In genomic region chr6:133809406-133809805, GRCh38 we compare ENCODE assay signal across 20 cellular contexts.
"Had no signal": no experiment of that assay in that cellular context is flagged by ENCODE, and none has a peak within 500 bp of the region (broad histone marks: within the 10 kb centered on the region; RNA-seq: fewer than 3 reads in every experiment).

No MANE protein-coding gene starts in this region.

- H3K27ac Mint-ChIP-seq: activated naive CD4-positive, alpha-beta T cell treated with anti-CD3 and anti-CD28 coated beads, Interleukin-2, amount 10 ng/mL, durations not matched to agents 7 days and 5 days; progenitor cell of endocrine pancreas had no signal

- H3K27me3 Mint-ChIP-seq: activated naive CD4-positive, alpha-beta T cell treated with anti-CD3 and anti-CD28 coated beads, Interleukin-2, amount 10 ng/mL, durations not matched to agents 7 days and 5 days; progenitor cell of endocrine pancreas had no signal

- DNase-seq: activated CD4-positive, alpha-beta T cell treated with anti-CD3 and anti-CD28 coated beads, Interleukin-2, amount 50 U/mL, for 48 hours; activated naive CD4-positive, alpha-beta T cell treated with anti-CD3 and anti-CD28 coated beads, Interleukin-2, amount 10 ng/mL, durations not matched to agents 7 days and 5 days; activated T-cell treated with anti-CD3 and anti-CD28 coated beads, Interleukin-2, amount 50 U/mL, for 1 hour; colonic mucosa; gastrocnemius medialis; islet precursor cell; left lung; mesendoderm; right cardiac atrium; small intestine; stimulated activated CD4-positive, alpha-beta T cell treated with anti-CD3 and anti-CD28 coated beads, Interleukin-4, amount 100 ng/mL, for 4 hours; stimulated activated CD8-positive, alpha-beta memory T cell treated with anti-CD3 and anti-CD28 coated beads, Interleukin-4, amount 100 ng/mL, for 48 hours; stimulated activated naive CD4-positive, alpha-beta T cell treated with Interleukin-2 at 50 U/mL for 16 hours; transverse colon; WERI-Rb-1 had no signal

- H3K27ac ChIP-seq: colonic mucosa, esophagus muscularis mucosa, gastrocnemius medialis, left lung, transverse colon, WERI-Rb-1 had no signal

- H3K9me3 Mint-ChIP-seq: activated naive CD4-positive, alpha-beta T cell treated with anti-CD3 and anti-CD28 coated beads, Interleukin-2, amount 10 ng/mL, durations not matched to agents 7 days and 5 days had no signal

- H3K36me3 ChIP-seq: ascending aorta, colonic mucosa, esophagus muscularis mucosa, gastrocnemius medialis, left lung, transverse colon, WERI-Rb-1 had no signal

- H3K4me3 Mint-ChIP-seq: activated naive CD4-positive, alpha-beta T cell treated with anti-CD3 and anti-CD28 coated beads, Interleukin-2, amount 10 ng/mL, durations not matched to agents 7 days and 5 days; nephron had no signal

- H3K36me3 Mint-ChIP-seq: activated naive CD4-positive, alpha-beta T cell treated with anti-CD3 and anti-CD28 coated beads, Interleukin-2, amount 10 ng/mL, durations not matched to agents 7 days and 5 days had no signal

- H3K4me3 ChIP-seq: ascending aorta, colonic mucosa, esophagus muscularis mucosa, gastrocnemius medialis, left lung, transverse colon had no signal

- H3K4me1 Mint-ChIP-seq: activated naive CD4-positive, alpha-beta T cell treated with anti-CD3 and anti-CD28 coated beads, Interleukin-2, amount 10 ng/mL, durations not matched to agents 7 days and 5 days had no signal

- FAIRE-seq: endometrium, small intestine had no signal

- H3K27me3 ChIP-seq: ascending aorta, colonic mucosa, esophagus muscularis mucosa, gastrocnemius medialis, left lung, transverse colon had no signal

- H3K4me1 ChIP-seq: colonic mucosa, transverse colon had no signal

- ATAC-seq: gastrocnemius medialis, left lung, right cardiac atrium had no signal

- H3K9me3 ChIP-seq: ascending aorta, colonic mucosa, esophagus muscularis mucosa, gastrocnemius medialis, transverse colon had no signal
